26 cellular contexts compared by ENCODE assay signal in genomic region chr6:168415149-168415992, GRCh38. TPM values are rescaled to one million over a fixed set of nuclear protein-coding genes. Genes with fewer than 3 reads are reported as not detected.
A peak's percentile ranks its signal among the peaks of the same experiment; 100 is the strongest.
DNase-seq lines count a peak whose midpoint lies in the region; ATAC-seq and TF ChIP-seq lines count a peak whose summit lies in the region.
"Had no signal": no experiment of that assay in that cellular context is flagged by ENCODE, and none has a peak within 500 bp of the region (broad histone marks: within the 10 kb centered on the region; RNA-seq: fewer than 3 reads in every experiment).

No MANE protein-coding gene starts in this region.

- intact Hi-C loops in ascending aorta (cut with DNase I): no loop called here

- H2AFZ ChIP-seq in hepatocyte (no peak overlapping the region), smooth muscle cell (ENCODE audit: low read depth) (no peak overlapping the region)

- H3F3A ChIP-seq in smooth muscle cell (ENCODE audit: low read depth): no peaks in the 10 kb centered on the region

- H3K9ac ChIP-seq in smooth muscle cell (ENCODE audit: low read depth): no peak overlapping the region
- H3K9ac ChIP-seq: BLaER1 had no signal

- H3K27me3 ChIP-seq in MG63: no peaks in the 10 kb centered on the region
- H3K27me3 ChIP-seq in ascending aorta: no peaks in the 10 kb centered on the region
- H3K27me3 ChIP-seq in hepatocyte: peaks cover 5% of the 10 kb centered on the region
- peaks cover 3% of the 10 kb centered on the region for H3K27me3 ChIP-seq in smooth muscle cell (ENCODE audit: low read depth)
- H3K27me3 ChIP-seq: esophagus muscularis mucosa, pancreas, Peyer's patch had no signal

- H4K20me1 ChIP-seq in hepatocyte (ENCODE audit: insufficient read depth, poor library complexity, severe bottlenecking) (no peaks in the 10 kb centered on the region), smooth muscle cell (ENCODE audit: low read depth) (no peaks in the 10 kb centered on the region)
- H4K20me1 ChIP-seq: BLaER1 had no signal

- in situ Hi-C loops in ACHN (cut with HindIII; ENCODE audit: low pct_ligation_motif_present, low pct_unique_long_range_greater_than_20kb, low sequenced_read_pairs): no loop called here

- TF ChIP-seq CTCF in ascending aorta (IDR thresholded peaks at IDR 0.05) (no peak), hepatocyte (IDR thresholded peaks at IDR 0.05; ENCODE audit: poor library complexity) (no peak), smooth muscle cell (IDR thresholded peaks at IDR 0.05; ENCODE audit: borderline replicate concordance, insufficient read depth, poor library complexity, severe bottlenecking) (no peak)

- H3K9me3 ChIP-seq in MG63 (no peaks in the 10 kb centered on the region), ascending aorta (no peaks in the 10 kb centered on the region), hepatocyte (ENCODE audit: low read depth) (no peaks in the 10 kb centered on the region), smooth muscle cell (replicated peaks; ENCODE audit: low read depth) (no peaks in the 10 kb centered on the region)
- H3K9me3 ChIP-seq: BLaER1, esophagus muscularis mucosa, pancreas, Peyer's patch had no signal

- WGBS in hepatocyte (ENCODE audit: low lambda C conversion rate, missing lambda C conversion rate): 79% methylated on average over 25 of the region's 25 CpGs
- WGBS in smooth muscle cell (ENCODE audit: low lambda C conversion rate): 87% methylated on average over 25 of the region's 25 CpGs

- H3K4me3 ChIP-seq in MG63 (no peak overlapping the region), ascending aorta (no peak overlapping the region), hepatocyte (no peak overlapping the region), smooth muscle cell (no peak overlapping the region)
- H3K4me3 ChIP-seq: BLaER1, esophagus muscularis mucosa, pancreas, Peyer's patch had no signal

- peak overlapping the region; percentile 46 to 47 for H3K27ac ChIP-seq in ascending aorta
- H3K27ac ChIP-seq in hepatocyte: peak overlapping the region; percentile 44
- peak overlapping the region; percentile 62 for H3K27ac ChIP-seq in smooth muscle cell (ENCODE audit: low read depth)
- H3K27ac ChIP-seq: BLaER1, HL-60, pancreas, Peyer's patch had no signal

- H3K4me1 ChIP-seq in ascending aorta (peaks cover 3 to 22% of the 10 kb centered on the region in 2 donors), hepatocyte (ENCODE audit: insufficient read depth) (peaks cover 15% of the 10 kb centered on the region), smooth muscle cell (ENCODE audit: low read depth) (no peaks in the 10 kb centered on the region)
- H3K4me1 ChIP-seq: BLaER1, pancreas, Peyer's patch had no signal

- H3K36me3 ChIP-seq in MG63: no peaks in the 10 kb centered on the region
- H3K36me3 ChIP-seq in ascending aorta: no peaks in the 10 kb centered on the region
- no peaks in the 10 kb centered on the region for H3K36me3 ChIP-seq in hepatocyte (replicated peaks; ENCODE audit: insufficient read depth, low read depth)
- no peaks in the 10 kb centered on the region for H3K36me3 ChIP-seq in smooth muscle cell (ENCODE audit: low read depth)
- H3K36me3 ChIP-seq: BLaER1, esophagus muscularis mucosa, pancreas, Peyer's patch had no signal

- H3K79me2 ChIP-seq in hepatocyte (no peaks in the 10 kb centered on the region), smooth muscle cell (ENCODE audit: low read depth) (no peaks in the 10 kb centered on the region)

- DNase-seq in MG63: peak; percentile 18
- peak in 1 of 2 donors; percentile 54 for DNase-seq in ascending aorta (ENCODE audit: low spot score in 2 of 2)
- DNase-seq in hepatocyte (ENCODE audit: low spot score): no peak
- DNase-seq in smooth muscle cell (lab: John Stamatoyannopoulos, UW; ENCODE audit: unreplicated experiment): no peak
- DNase-seq in NCI-H1417 treated with DMSO at 0.1 percent for 48 hours (lab: John Stamatoyannopoulos, UW): no peak
- no peak for DNase-seq in ACHN
- DNase-seq: activated CD4-positive, alpha-beta memory T cell treated with anti-CD3 and anti-CD28 coated beads, Interleukin-2, amount 10 ng/mL, durations not matched to agents 7 days and 5 days; anterior cingulate cortex; central memory CD4-positive, alpha-beta T cell; foreskin fibroblast; KBM-7; mammary epithelial cell; NCI-H1417; NCI-H2081 treated with DMSO at 0.1 percent for 48 hours; NCI-H226; nephron progenitor cell; pancreas; Peyer's patch; small intestine; stimulated activated naive CD4-positive, alpha-beta T cell treated with Interleukin-2 at 50 U/mL for 16 hours had no signal

- H3K9me2 ChIP-seq in hepatocyte (replicated peaks; ENCODE audit: insufficient read depth): no peaks in the 10 kb centered on the region

- H3K4me2 ChIP-seq in hepatocyte: peak overlapping the region; percentile 61
- H3K4me2 ChIP-seq in smooth muscle cell: peak overlapping the region; percentile 48
- H3K4me2 ChIP-seq: BLaER1 had no signal

- no peak for ATAC-seq in GM18511 (IDR thresholded peaks at IDR 0.05; ENCODE audit: unreplicated experiment)
- ATAC-seq: HCT116 had no signal

RNA-seq across cellular contexts. Expression of gene SMOC2, which starts 25.6 kb away (rescaled TPM):
- total RNA-seq in MG63 (2014; rRNA removed; shearing (Covaris generic); ENCODE audit: low replicate concordance): 1.7 TPM in 1 of 2 replicates, not detected in the other
- total RNA-seq in ascending aorta (102 TPM), hepatocyte (48.1 and 51.0 TPM in 2 replicates), smooth muscle cell (0.54 and 0.63 TPM in 2 replicates)
- polyA plus RNA-seq in hepatocyte (77.6 and 88.7 TPM in 2 replicates), smooth muscle cell (1.1 and 1.2 TPM in 2 replicates)
- total RNA-seq: activated CD4-positive, alpha-beta memory T cell treated with anti-CD3 and anti-CD28 coated beads, Interleukin-2, amount 10 ng/mL, durations not matched to agents 7 days and 5 days; activated T-helper 2 cell treated with anti-CD3 and anti-CD28 coated beads, Interferon-gamma antibody, Interleukin-2, Interleukin-4, amounts not matched to agents 10 μg/mL and 5 μg/mL and 100 μg/mL, durations not matched to agents 14 hours and 24 hours and 36 hours; mammary epithelial cell had no signal
- polyA plus RNA-seq: mammary epithelial cell had no signal

Comparison
In these comparisons a context has a peak if more than half of its experiments do, and no peak if none do; other contexts are left out.
1. RNA of gene SMOC2, which starts 25.6 kb away (total RNA-seq): 102 TPM in ascending aorta (single experiment) and 48.1 to 51.0 TPM in hepatocyte; 0.54 to 0.63 TPM in smooth muscle cell and 1.7 TPM in MG63; every median in the first group is over 10 times any median in the second.
2. Peak in every context shown above with its lines, with median percentiles within 50 percentile points of each other: H3K27ac ChIP-seq.